In the genomic region with DNA sequence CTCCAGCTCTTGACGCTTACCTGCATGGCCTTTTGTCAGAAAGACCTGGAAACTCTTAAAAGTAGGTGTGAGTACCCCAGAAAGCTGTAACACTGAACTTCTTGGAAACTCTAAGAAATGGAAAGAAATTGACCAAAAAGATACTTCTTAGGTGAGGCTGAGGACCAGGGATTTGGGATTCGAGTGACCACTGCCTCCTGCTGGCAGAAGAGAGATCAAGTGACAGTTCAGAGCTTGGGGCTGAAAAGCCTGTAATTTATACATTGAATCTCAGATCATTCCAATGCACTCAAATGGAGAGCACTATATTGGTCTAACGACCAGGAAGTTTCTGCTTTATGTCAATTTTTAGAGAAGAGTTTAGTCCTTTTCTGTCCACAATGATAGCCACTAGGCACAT, we compare ENCODE assay signal across 10 cellular contexts.
DNase-seq lines count a peak whose midpoint lies in the region; ATAC-seq and TF ChIP-seq lines count a peak whose summit lies in the region.
"Had no signal": no experiment of that assay in that cellular context is flagged by ENCODE, and none has a peak within 500 bp of the region (broad histone marks: within the 10 kb centered on the region; RNA-seq: fewer than 3 reads in every experiment).

No MANE protein-coding gene starts in this region.

- DNase-seq in DMS 273 (lab: John Stamatoyannopoulos, UW; ENCODE audit: unreplicated experiment) (peak; percentile 10), DMS 273 treated with DMSO at 0.1 percent for 48 hours (lab: John Stamatoyannopoulos, UW) (no peak), fibroblast of lung (ENCODE audit: low read depth in 2 of 2) (peak in 1 of 2 donors; percentile 45), retinal pigment epithelial cell (ENCODE audit: low read depth) (no peak), T-helper 9 cell (no peak), G401 (ENCODE audit: low spot score) (no peak)
- DNase-seq: activated naive CD4-positive, alpha-beta T cell treated with anti-CD3 and anti-CD28 coated beads for 36 hours; NCI-H1694 had no signal

- in situ Hi-C loops in G401 (cut with HindIII; ENCODE audit: low sequenced_read_pairs): no loop called here

- no peak overlapping the region for H3K27ac ChIP-seq in OCI-LY3 (ENCODE audit: low read length)
- no peak overlapping the region for H3K27ac ChIP-seq in fibroblast of lung (ENCODE audit: insufficient read depth, low read length)

- H3K9ac ChIP-seq in OCI-LY3 (ENCODE audit: low read length): no peak overlapping the region
- no peak overlapping the region for H3K9ac ChIP-seq in fibroblast of lung (ENCODE audit: insufficient read depth, low read length)

- H3K79me2 ChIP-seq in OCI-LY3 (ENCODE audit: low read length): no peaks in the 10 kb centered on the region
- H3K79me2 ChIP-seq in fibroblast of lung (ENCODE audit: control insufficient read depth, insufficient read depth, low read length): no peaks in the 10 kb centered on the region

- H3K4me2 ChIP-seq in OCI-LY3 (ENCODE audit: low read length) (no peak overlapping the region), fibroblast of lung (ENCODE audit: extremely low read depth, insufficient read depth, low read length) (no peak overlapping the region)

- no peaks in the 10 kb centered on the region for H4K20me1 ChIP-seq in OCI-LY3 (ENCODE audit: insufficient read depth, low read length)
- H4K20me1 ChIP-seq in fibroblast of lung (ENCODE audit: control insufficient read depth, extremely low read depth, insufficient read depth, low read length): no peaks in the 10 kb centered on the region

- H3K9me3 ChIP-seq in OCI-LY3 (ENCODE audit: insufficient read depth, low read length): no peaks in the 10 kb centered on the region
- H3K9me3 ChIP-seq in fibroblast of lung (ENCODE audit: control insufficient read depth, insufficient read depth, low read depth, low read length): no peaks in the 10 kb centered on the region

- H3K27me3 ChIP-seq in OCI-LY3 (ENCODE audit: low read depth, low read length) (0 out of 2 replicates have a peak, but pooled peaks cover 3% of the 10 kb centered on the region), fibroblast of lung (ENCODE audit: control insufficient read depth, insufficient read depth, low read length) (peaks cover 3% of the 10 kb centered on the region)

- ATAC-seq in GM19452 (IDR thresholded peaks at IDR 0.05; ENCODE audit: unreplicated experiment): no peak

- H3K4me1 ChIP-seq in OCI-LY3 (ENCODE audit: low read length) (no peaks in the 10 kb centered on the region), fibroblast of lung (ENCODE audit: control insufficient read depth, extremely low read depth, insufficient read depth, low read length) (no peaks in the 10 kb centered on the region)

- TF ChIP-seq CTCF in OCI-LY3 (IDR thresholded peaks at IDR 0.05; ENCODE audit: low read depth, low read length) (peak; percentile 58), fibroblast of lung (conservative IDR thresholded peaks at IDR 0.05 in 1 of 2, IDR thresholded peaks at IDR 0.05 in 1 of 2; ENCODE audit: low read depth in 1 of 2, low read length in 2 of 2) (peak; percentile 49 to 64), retinal pigment epithelial cell (conservative IDR thresholded peaks at IDR 0.05; ENCODE audit: low read depth, low read length) (peak; percentile 59)

- H3K36me3 ChIP-seq in OCI-LY3 (replicated peaks; ENCODE audit: low read depth, low read length) (no peaks in the 10 kb centered on the region), fibroblast of lung (ENCODE audit: control insufficient read depth, insufficient read depth, low read length) (no peaks in the 10 kb centered on the region)

- no peak overlapping the region for H2AFZ ChIP-seq in OCI-LY3 (ENCODE audit: low read depth, low read length)
- no peak overlapping the region for H2AFZ ChIP-seq in fibroblast of lung (ENCODE audit: low read length)

- no peak overlapping the region for H3K4me3 ChIP-seq in OCI-LY3 (ENCODE audit: low read length)
- no peak overlapping the region for H3K4me3 ChIP-seq in fibroblast of lung (replicated peaks in 1 of 4; ENCODE audit: control extremely low read depth in 1 of 4, insufficient read depth in 1 of 4, low read depth in 3 of 4, low read length in 4 of 4)
- no peak overlapping the region for H3K4me3 ChIP-seq in retinal pigment epithelial cell (ENCODE audit: low read length)
